Comparison of ENCODE assay signal across 15 cellular contexts in genomic region chr11:11558826-11559225, GRCh38.
"Had no signal": no experiment of that assay in that cellular context is flagged by ENCODE, and none has a peak within 500 bp of the region (broad histone marks: within the 10 kb centered on the region; RNA-seq: fewer than 3 reads in every experiment).

No MANE protein-coding gene starts in this region.

- H3K4me3 Mint-ChIP-seq: activated CD8-positive, alpha-beta T cell treated with anti-CD3 and anti-CD28 coated beads for 36 hours; activated naive CD8-positive, alpha-beta T cell treated with anti-CD3 and anti-CD28 coated beads, Interleukin-2, amount 50 U/mL, for 24 hours; neural crest cell had no signal

- H3K27ac ChIP-seq: parathyroid adenoma had no signal

- H3K27ac Mint-ChIP-seq: activated CD8-positive, alpha-beta T cell treated with anti-CD3 and anti-CD28 coated beads for 36 hours; activated naive CD8-positive, alpha-beta T cell treated with anti-CD3 and anti-CD28 coated beads, Interleukin-2, amount 50 U/mL, for 24 hours had no signal

- H3K4me1 Mint-ChIP-seq: activated naive CD8-positive, alpha-beta T cell treated with anti-CD3 and anti-CD28 coated beads, Interleukin-2, amount 50 U/mL, for 24 hours; neural crest cell had no signal

- DNase-seq: activated CD4-positive, alpha-beta T cell treated with anti-CD3 and anti-CD28 coated beads for 4 hours; activated CD8-positive, alpha-beta memory T cell treated with anti-CD3 and anti-CD28 coated beads, Interleukin-2, amount 50 U/mL, for 4 hours; activated CD8-positive, alpha-beta T cell treated with anti-CD3 and anti-CD28 coated beads for 36 hours; activated naive CD4-positive, alpha-beta T cell; activated naive CD8-positive, alpha-beta T cell treated with anti-CD3 and anti-CD28 coated beads, Interleukin-2, amount 50 U/mL, for 24 hours; caudate nucleus; cortex of kidney; effector CD8-positive, alpha-beta T cell; hippocampal formation; retina; stimulated activated CD4-positive, alpha-beta T cell treated with anti-CD3 and anti-CD28 coated beads, Interleukin-4, amount 100 ng/mL, for 4 hours; T1000 had no signal

- H3K27me3 Mint-ChIP-seq: activated CD8-positive, alpha-beta T cell treated with anti-CD3 and anti-CD28 coated beads for 36 hours had no signal

- ATAC-seq: activated CD8-positive, alpha-beta T cell treated with anti-CD3 and anti-CD28 coated beads for 36 hours; activated naive CD8-positive, alpha-beta T cell treated with anti-CD3 and anti-CD28 coated beads, Interleukin-2, amount 50 U/mL, for 24 hours; left lobe of liver had no signal

- H3K9me3 Mint-ChIP-seq: activated CD8-positive, alpha-beta T cell treated with anti-CD3 and anti-CD28 coated beads for 36 hours; activated naive CD8-positive, alpha-beta T cell treated with anti-CD3 and anti-CD28 coated beads, Interleukin-2, amount 50 U/mL, for 24 hours had no signal
